ENCODE assay signal across 20 cellular contexts in genomic region chr11:9580894-9581293, GRCh38. TPM values are rescaled to one million over a fixed set of nuclear protein-coding genes. Genes with fewer than 3 reads are reported as not detected.
DNase-seq lines count a peak whose midpoint lies in the region; ATAC-seq, FAIRE-seq and TF ChIP-seq lines count a peak whose summit lies in the region.
"Had no signal": no experiment of that assay in that cellular context is flagged by ENCODE, and none has a peak within 500 bp of the region (broad histone marks: within the 10 kb centered on the region; RNA-seq: fewer than 3 reads in every experiment).

No MANE protein-coding gene starts in this region.

- intact Hi-C loops in activated CD4-positive, alpha-beta T cell treated with anti-CD3 and anti-CD28 coated beads, Interleukin-2, amount 10 ng/mL, durations not matched to agents 24 days and 14 days (cut with micrococcal nuclease): no loop called here
- intact Hi-C loops in right cardiac atrium (cut with DNase I): no loop called here

- H3K27ac ChIP-seq in RWPE1: peak overlapping the region; percentile 11; the same call in 1 of the 2 replicates
- no peak overlapping the region for H3K27ac ChIP-seq in MM.1S (ENCODE audit: low read length)
- H3K27ac ChIP-seq in right cardiac atrium (ENCODE audit: low read length): no peak overlapping the region
- H3K27ac ChIP-seq: PC-9, SJSA1 had no signal

- peaks cover 24% of the 10 kb centered on the region for H3F3A ChIP-seq in MM.1S (ENCODE audit: insufficient read depth, low read length)

- no peak overlapping the region for H2AFZ ChIP-seq in MM.1S (ENCODE audit: low read length)
- H2AFZ ChIP-seq: PC-9 had no signal

- no peak overlapping the region for H3K4me3 ChIP-seq in MM.1S (ENCODE audit: low read length)
- H3K4me3 ChIP-seq in right cardiac atrium (ENCODE audit: low read length): no peak overlapping the region
- H3K4me3 ChIP-seq: PC-9, SJSA1 had no signal

- no peak overlapping the region for H3K9ac ChIP-seq in MM.1S (ENCODE audit: low read length)

- FAIRE-seq in GM12892 (lab: Jason Lieb, UNC): peak; percentile 70

- peaks cover 4% of the 10 kb centered on the region; the same call in 1 of the 2 replicates for H4K20me1 ChIP-seq in MM.1S (ENCODE audit: insufficient read depth, low read length)

- POLR2A ChIA-PET in RWPE1 (lab: Yijun Ruan, JAX; ENCODE audit: low non-redundant PET): no interaction called here

- peaks cover 41% of the 10 kb centered on the region for H3K36me3 ChIP-seq in MM.1S (replicated peaks; ENCODE audit: insufficient read depth, low read length)

- H3K4me1 Mint-ChIP-seq in activated CD4-positive, alpha-beta T cell treated with anti-CD3 and anti-CD28 coated beads, Interleukin-2, amount 10 ng/mL, durations not matched to agents 24 days and 14 days: peaks cover 47% of the 10 kb centered on the region

- TF ChIP-seq CTCF in RWPE1 (conservative IDR thresholded peaks at IDR 0.05; ENCODE audit: low read depth) (no peak), MM.1S (IDR thresholded peaks at IDR 0.05; ENCODE audit: low read length) (no peak)

- H3K36me3 Mint-ChIP-seq in activated CD4-positive, alpha-beta T cell treated with anti-CD3 and anti-CD28 coated beads, Interleukin-2, amount 10 ng/mL, durations not matched to agents 24 days and 14 days (ENCODE audit: low read depth): peaks cover 72% of the 10 kb centered on the region

- H3K9me3 Mint-ChIP-seq in activated CD4-positive, alpha-beta T cell treated with anti-CD3 and anti-CD28 coated beads, Interleukin-2, amount 10 ng/mL, durations not matched to agents 24 days and 14 days: no peaks in the 10 kb centered on the region
- H3K9me3 Mint-ChIP-seq: CD4-positive, alpha-beta memory T cell; H9 had no signal

- H3K79me2 ChIP-seq in MM.1S (ENCODE audit: low read length): peaks cover 63% of the 10 kb centered on the region

- H3K27ac Mint-ChIP-seq in activated CD4-positive, alpha-beta T cell treated with anti-CD3 and anti-CD28 coated beads, Interleukin-2, amount 10 ng/mL, durations not matched to agents 24 days and 14 days: peak overlapping the region; percentile 29
- H3K27ac Mint-ChIP-seq: B cell had no signal

- H3K4me3 Mint-ChIP-seq in activated CD4-positive, alpha-beta T cell treated with anti-CD3 and anti-CD28 coated beads, Interleukin-2, amount 10 ng/mL, durations not matched to agents 24 days and 14 days: no peak overlapping the region
- H3K4me3 Mint-ChIP-seq: B cell; CD4-positive, alpha-beta memory T cell; H9 had no signal

- 98% methylated on average over 4 of the region's 4 CpGs for WGBS in right cardiac atrium

- H3K9me2 ChIP-seq in MM.1S (replicated peaks; ENCODE audit: insufficient read depth, low read length): no peaks in the 10 kb centered on the region

- H3K4me1 ChIP-seq in MM.1S (ENCODE audit: low read length) (peaks cover 24% of the 10 kb centered on the region), right cardiac atrium (ENCODE audit: control insufficient read depth, insufficient read depth, low read length) (peaks cover 1% of the 10 kb centered on the region)
- H3K4me1 ChIP-seq: SJSA1 had no signal

- no peaks in the 10 kb centered on the region for H3K27me3 ChIP-seq in MM.1S (replicated peaks; ENCODE audit: insufficient read depth, low read length)
- no peaks in the 10 kb centered on the region for H3K27me3 ChIP-seq in right cardiac atrium (ENCODE audit: control insufficient read depth, insufficient read depth)
- H3K27me3 ChIP-seq: SJSA1 had no signal

- no peaks in the 10 kb centered on the region for H3K27me3 Mint-ChIP-seq in activated CD4-positive, alpha-beta T cell treated with anti-CD3 and anti-CD28 coated beads, Interleukin-2, amount 10 ng/mL, durations not matched to agents 24 days and 14 days
- H3K27me3 Mint-ChIP-seq: B cell; CD4-positive, alpha-beta memory T cell had no signal

- DNase-seq in activated CD4-positive, alpha-beta T cell treated with anti-CD3 and anti-CD28 coated beads, Interleukin-2, amount 10 ng/mL, durations not matched to agents 24 days and 14 days: no peak
- no peak for DNase-seq in activated CD4-positive, alpha-beta T cell treated with anti-CD3 and anti-CD28 coated beads for 48 hours
- no peak for DNase-seq in GM12892 (ENCODE audit: insufficient read length)
- DNase-seq in RWPE1 (ENCODE audit: low spot score): no peak
- no peak for DNase-seq in erythroblast (lab: John Stamatoyannopoulos, UW)
- no peak for DNase-seq in MM.1S
- DNase-seq in right cardiac atrium: no peak
- DNase-seq: 8988T; Calu3; CD4-positive, alpha-beta memory T cell; H9; KBM-7; NCI-H1417; NCI-H2029; NCI-H526; PC-9; SW 1271 had no signal

- TF ChIP-seq POLR2A in GM12892 (IDR thresholded peaks at IDR 0.05; ENCODE audit: low read depth, low read length): no peak
- peak; percentile 20 for TF ChIP-seq POLR2A in erythroblast (IDR thresholded peaks at IDR 0.05; ENCODE audit: low read length)

- no peak for ATAC-seq in HG02970 (IDR thresholded peaks at IDR 0.05; ENCODE audit: low FRiP score, unreplicated experiment)
- no peak for ATAC-seq in right cardiac atrium

- CTCF ChIA-PET in RWPE1 (lab: Yijun Ruan, JAX): no interaction called here

- H3K9me3 ChIP-seq in MM.1S (replicated peaks; ENCODE audit: insufficient read depth, low read length): no peaks in the 10 kb centered on the region
- H3K9me3 ChIP-seq in right cardiac atrium (ENCODE audit: control insufficient read depth, low read length): no peaks in the 10 kb centered on the region
- H3K9me3 ChIP-seq: SJSA1 had no signal

- no peak overlapping the region for H3K4me2 ChIP-seq in MM.1S (ENCODE audit: low read depth, low read length)
- H3K4me2 ChIP-seq: PC-9 had no signal

RNA-seq across cellular contexts. Expression of gene WEE1, which starts 7.4 kb away (rescaled TPM):
- 55.5 and 57.7 TPM in 2 replicates for total RNA-seq in activated CD4-positive, alpha-beta T cell treated with anti-CD3 and anti-CD28 coated beads, Interleukin-2, amount 10 ng/mL, durations not matched to agents 24 days and 14 days
- 38.4 TPM for polyA plus RNA-seq in GM12892 (2012; ENCODE audit: missing spikeins)
- total RNA-seq in right cardiac atrium: 10 to 100 TPM; 51.6 to 85.0 (median 60.4) TPM
- 30.0 TPM for polyA plus RNA-seq in right cardiac atrium
